11 cellular contexts compared by ENCODE assay signal in genomic region chr5:177593511-177593910, GRCh38. TPM values are rescaled to one million over a fixed set of nuclear protein-coding genes. Genes with fewer than 3 reads are reported as not detected.
DNase-seq lines count a peak whose midpoint lies in the region; ATAC-seq and TF ChIP-seq lines count a peak whose summit lies in the region.
"Had no signal": no experiment of that assay in that cellular context is flagged by ENCODE, and none has a peak within 500 bp of the region (broad histone marks: within the 10 kb centered on the region; RNA-seq: fewer than 3 reads in every experiment).

No MANE protein-coding gene starts in this region.

- no peaks in the 10 kb centered on the region for H3K9me3 ChIP-seq in SU-DHL-6 (ENCODE audit: insufficient read depth, low read length)

- peak overlapping the region; percentile 60 for H3K4me2 ChIP-seq in SU-DHL-6 (ENCODE audit: low read depth, low read length, poor library complexity, severe bottlenecking)

- POLR2A ChIA-PET in activated CD4-positive, alpha-beta T cell treated with anti-CD3 and anti-CD28 coated beads for 36 hours (lab: Charles Lee): no interaction called here

- H3F3A ChIP-seq in SU-DHL-6 (ENCODE audit: insufficient read depth): peaks cover 11% of the 10 kb centered on the region

- no peaks in the 10 kb centered on the region for H3K9me2 ChIP-seq in SU-DHL-6 (replicated peaks; ENCODE audit: insufficient read depth, low read length)

- no peak for DNase-seq in activated CD4-positive, alpha-beta T cell treated with anti-CD3 and anti-CD28 coated beads for 36 hours
- no peak for DNase-seq in activated CD4-positive, alpha-beta T cell treated with anti-CD3 and anti-CD28 coated beads, Interleukin-2, amount 50 U/mL, for 48 hours
- DNase-seq in endothelial cell (ENCODE audit: low spot score) (no peak), sciatic nerve (ENCODE audit: low spot score) (peak; percentile 19), hypothalamus (lab: John Stamatoyannopoulos, UW) (no peak), NOMO-1 treated with DMSO at 0.1 percent for 48 hours (lab: John Stamatoyannopoulos, UW; ENCODE audit: unreplicated experiment) (no peak), AG08395 (ENCODE audit: low spot score) (no peak)
- DNase-seq: ACHN; caudate nucleus; stimulated activated CD4-positive, alpha-beta T cell treated with anti-CD3 and anti-CD28 coated beads, Interleukin-12 subunit alpha, Interleukin-12 subunit beta, amount 100 ng/mL, for 4 hours had no signal

- peaks cover 12% of the 10 kb centered on the region for H3K79me2 ChIP-seq in SU-DHL-6 (ENCODE audit: insufficient read depth, low read length)

- peaks cover 30% of the 10 kb centered on the region for H3K4me1 Mint-ChIP-seq in activated CD4-positive, alpha-beta T cell treated with anti-CD3 and anti-CD28 coated beads for 36 hours
- peaks cover 10% of the 10 kb centered on the region for H3K4me1 Mint-ChIP-seq in endothelial cell (ENCODE audit: unreplicated experiment)

- peaks cover 13% of the 10 kb centered on the region for H3K36me3 ChIP-seq in SU-DHL-6 (ENCODE audit: low read length)

- no peak overlapping the region for H3K27ac ChIP-seq in SU-DHL-6 (ENCODE audit: low read depth, low read length)

- H3K27me3 ChIP-seq in SU-DHL-6 (ENCODE audit: low read length): no peaks in the 10 kb centered on the region

- CTCF ChIA-PET in activated CD4-positive, alpha-beta T cell treated with anti-CD3 and anti-CD28 coated beads for 36 hours (lab: Charles Lee): interaction anchor here (1.9 kb wide), 1 partner anchor 14 kb away, joined by 6 read pairs; no protein-coding TSS in a partner anchor

- H2AFZ ChIP-seq in SU-DHL-6 (ENCODE audit: low read depth, low read length, severe bottlenecking): no peak overlapping the region

- peak overlapping the region; percentile 98 for H3K4me3 Mint-ChIP-seq in activated CD4-positive, alpha-beta T cell treated with anti-CD3 and anti-CD28 coated beads for 36 hours
- H3K4me3 Mint-ChIP-seq in endothelial cell (ENCODE audit: unreplicated experiment): peak overlapping the region; percentile 100

- ATAC-seq in activated CD4-positive, alpha-beta T cell treated with anti-CD3 and anti-CD28 coated beads for 36 hours: no peak
- ATAC-seq in sciatic nerve: no peak

- no peak overlapping the region for H3K4me3 ChIP-seq in SU-DHL-6 (ENCODE audit: insufficient read depth, low read length, poor library complexity, severe bottlenecking)

- intact Hi-C loops in activated CD4-positive, alpha-beta T cell treated with anti-CD3 and anti-CD28 coated beads for 36 hours (cut with DNase I, micrococcal nuclease): loop anchor here (2.0 to 10.0 kb wide), 5 partner anchors 167 to 611 kb away; partner anchors contain the start of genes GRK6 (in 1 of the 2), HNRNPAB (in 1 of the 2), LMAN2 (in 1 of the 2) and MXD3 (in 1 of the 2)
- intact Hi-C loops in sciatic nerve (cut with DNase I): no loop called here

- H3K27me3 Mint-ChIP-seq in activated CD4-positive, alpha-beta T cell treated with anti-CD3 and anti-CD28 coated beads for 36 hours: peaks cover 5% of the 10 kb centered on the region
- peaks cover 2% of the 10 kb centered on the region for H3K27me3 Mint-ChIP-seq in endothelial cell (ENCODE audit: unreplicated experiment)

- no peaks in the 10 kb centered on the region for H3K9me3 Mint-ChIP-seq in activated CD4-positive, alpha-beta T cell treated with anti-CD3 and anti-CD28 coated beads for 36 hours (ENCODE audit: low read depth)
- no peaks in the 10 kb centered on the region for H3K9me3 Mint-ChIP-seq in endothelial cell (ENCODE audit: unreplicated experiment)

- no peak overlapping the region for H3K9ac ChIP-seq in SU-DHL-6 (ENCODE audit: low read length)

- TF ChIP-seq CTCF in SU-DHL-6 (IDR thresholded peaks at IDR 0.05; ENCODE audit: insufficient read depth, low read length, poor library complexity, severe bottlenecking) (no peak), endothelial cell (IDR thresholded peaks at IDR 0.05; ENCODE audit: unreplicated experiment) (no peak)

- peaks cover 42% of the 10 kb centered on the region for H3K36me3 Mint-ChIP-seq in activated CD4-positive, alpha-beta T cell treated with anti-CD3 and anti-CD28 coated beads for 36 hours (ENCODE audit: low read depth)
- peaks cover 28% of the 10 kb centered on the region for H3K36me3 Mint-ChIP-seq in endothelial cell (ENCODE audit: low read depth, unreplicated experiment)

- H4K20me1 ChIP-seq in SU-DHL-6 (ENCODE audit: low read depth, low read length): no peaks in the 10 kb centered on the region

- peak overlapping the region; percentile 69 for H3K27ac Mint-ChIP-seq in activated CD4-positive, alpha-beta T cell treated with anti-CD3 and anti-CD28 coated beads for 36 hours
- no peak overlapping the region for H3K27ac Mint-ChIP-seq in endothelial cell (ENCODE audit: unreplicated experiment)

RNA-seq across cellular contexts. Expression of gene TMED9, which starts 1.5 kb away (rescaled TPM):
- 100 to 1,000 TPM in 1 of 2 experiments, 10 to 100 TPM in 1; 83.2 to 109 TPM for total RNA-seq in activated CD4-positive, alpha-beta T cell treated with anti-CD3 and anti-CD28 coated beads for 36 hours
- 271 TPM for total RNA-seq in endothelial cell (ENCODE audit: unreplicated experiment)
- 81.0 TPM for total RNA-seq in sciatic nerve

RNA-seq across cellular contexts. Expression of gene B4GALT7, which starts 6.4 kb away (rescaled TPM):
- 10 to 100 TPM; 16.3 to 18.1 TPM for total RNA-seq in activated CD4-positive, alpha-beta T cell treated with anti-CD3 and anti-CD28 coated beads for 36 hours
- total RNA-seq in endothelial cell (ENCODE audit: unreplicated experiment): 34.6 TPM
- 16.5 TPM for total RNA-seq in sciatic nerve

RNA-seq across cellular contexts. Expression of gene FAM193B, which starts 39.1 kb away (rescaled TPM):
- 10 to 100 TPM; 63.6 to 77.7 TPM for total RNA-seq in activated CD4-positive, alpha-beta T cell treated with anti-CD3 and anti-CD28 coated beads for 36 hours
- 97.6 TPM for total RNA-seq in endothelial cell (ENCODE audit: unreplicated experiment)
- total RNA-seq in sciatic nerve: 113 TPM
